ENCODE assay signal across 17 cellular contexts in the genomic region with DNA sequence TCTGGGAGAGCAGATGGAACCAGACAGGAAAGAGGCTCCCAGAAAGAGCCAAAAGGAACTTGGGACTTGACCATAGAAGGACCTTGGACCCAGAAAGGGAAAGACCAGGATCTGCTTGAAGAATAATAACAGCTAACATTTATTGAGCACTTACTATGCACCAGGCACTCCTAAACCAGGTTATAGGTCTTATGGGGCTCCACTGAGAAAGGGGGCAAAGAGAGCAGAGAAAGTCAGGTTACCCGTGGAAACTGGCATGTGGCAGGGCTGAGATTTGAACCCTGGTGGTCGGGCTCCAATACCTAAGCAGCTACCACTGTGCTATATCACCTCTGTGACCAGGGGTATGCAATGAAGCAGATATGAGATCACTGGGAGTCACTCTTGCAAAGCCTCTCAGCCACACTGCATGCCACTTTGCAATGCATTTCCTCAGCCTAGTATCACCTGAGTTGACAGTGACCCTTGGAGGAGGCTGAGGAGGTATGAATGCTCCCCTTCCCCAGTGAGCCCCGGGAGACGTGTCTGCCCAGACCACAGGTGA. TPM values are rescaled to one million over a fixed set of nuclear protein-coding genes. Genes with fewer than 3 reads are reported as not detected.
A peak's percentile ranks its signal among the peaks of the same experiment; 100 is the strongest.
DNase-seq lines count a peak whose midpoint lies in the region; ATAC-seq, FAIRE-seq and TF ChIP-seq lines count a peak whose summit lies in the region.
"Had no signal": no experiment of that assay in that cellular context is flagged by ENCODE, and none has a peak within 500 bp of the region (broad histone marks: within the 10 kb centered on the region; RNA-seq: fewer than 3 reads in every experiment).

No MANE protein-coding gene starts in this region.

- TF ChIP-seq POLR2A in K562 (conservative IDR thresholded peaks at IDR 0.05) = no peak
- TF ChIP-seq POLR2A in H54 (IDR thresholded peaks at IDR 0.05; ENCODE audit: low read depth, low read length) = no peak

- H4K8ac ChIP-seq in mesenchymal stem cell (ENCODE audit: low read length) = peak overlapping the region; percentile 66

- H4K20me1 ChIP-seq in K562 (replicated peaks; ENCODE audit: control insufficient read depth, insufficient read depth, low read length) (no peaks in the 10 kb centered on the region), smooth muscle cell (ENCODE audit: low read depth) (peaks cover 94% of the 10 kb centered on the region)

- H2BK120ac ChIP-seq in mesenchymal stem cell (ENCODE audit: low read depth, low read length) = no peak overlapping the region

- H3F3A ChIP-seq in smooth muscle cell (ENCODE audit: low read depth) = no peaks in the 10 kb centered on the region

- peak overlapping the region in 1 of 2 experiments; percentile 68 for H3K18ac ChIP-seq in mesenchymal stem cell (ENCODE audit: low read depth in 1 of 2, low read length in 2 of 2)

- H3K9me3 Mint-ChIP-seq in Caco-2 (ENCODE audit: unreplicated experiment) = no peaks in the 10 kb centered on the region
- H3K9me3 Mint-ChIP-seq: natural killer cell, WTC11 had no signal

- peaks cover 43% of the 10 kb centered on the region for H3K4me1 Mint-ChIP-seq in Caco-2 (ENCODE audit: low read depth, unreplicated experiment)
- H3K4me1 Mint-ChIP-seq: natural killer cell had no signal

- no TSS peak for BruUV-seq in Caco-2 (replicated peaks; lab: Mats Ljungman, UMichigan)
- BruUV-seq in K562 (replicated peaks; lab: Mats Ljungman, UMichigan) = no TSS peak

- H3K4me1 ChIP-seq in Caco-2 (peaks cover 45% of the 10 kb centered on the region), K562 (replicated peaks in 1 of 2; ENCODE audit: control insufficient read depth in 2 of 2, insufficient read depth in 2 of 2, low read length in 2 of 2) (peaks cover 42 to 61% of the 10 kb centered on the region in 2 experiments), mesenchymal stem cell (ENCODE audit: control insufficient read depth, insufficient read depth, low read depth, low read length) (peaks cover 56% of the 10 kb centered on the region), smooth muscle cell (ENCODE audit: low read depth) (peaks cover 20% of the 10 kb centered on the region)

- FAIRE-seq in K562 (lab: Jason Lieb, UNC) = peak; percentile 29
- FAIRE-seq in H54 (lab: Jason Lieb, UNC) = no peak
- FAIRE-seq: G401.6 had no signal

- H3K27me3 Mint-ChIP-seq in Caco-2 (ENCODE audit: insufficient read depth, unreplicated experiment) = no peaks in the 10 kb centered on the region

- peaks cover 48% of the 10 kb centered on the region for H3K79me1 ChIP-seq in mesenchymal stem cell (replicated peaks; ENCODE audit: low read length, poor library complexity, severe bottlenecking)

- ATAC-seq in K562 (no peak), GM18868 (IDR thresholded peaks at IDR 0.05; ENCODE audit: unreplicated experiment) (no peak), HG03378 (IDR thresholded peaks at IDR 0.05; ENCODE audit: unreplicated experiment) (no peak)
- ATAC-seq: natural killer cell, WTC11 had no signal

- H3K4me2 ChIP-seq in K562 (ENCODE audit: insufficient read depth, low read length) (no peak overlapping the region), mesenchymal stem cell (ENCODE audit: low read length, poor library complexity, severe bottlenecking) (no peak overlapping the region), smooth muscle cell (peak overlapping the region; percentile 59)

- TF ChIP-seq EP300 in K562 (IDR thresholded peaks at IDR 0.05; ENCODE audit: low read length) = no peak

- H3K4me3 ChIP-seq in Caco-2 (ENCODE audit: low read depth, low read length) (no peak overlapping the region), K562 (no peak overlapping the region), mesenchymal stem cell (ENCODE audit: insufficient read depth in 1 of 2, low read depth in 1 of 2, low read length in 2 of 2) (no peak overlapping the region), smooth muscle cell (no peak overlapping the region)
- H3K4me3 ChIP-seq: dorsolateral prefrontal cortex had no signal

- intact Hi-C loops in Caco-2 (cut with micrococcal nuclease; ENCODE audit: unreplicated experiment) (no loop called here), K562 (cut with micrococcal nuclease) (no loop called here)

- no peak for TF ChIP-seq CTCF in Caco-2 (IDR thresholded peaks at IDR 0.05; ENCODE audit: insufficient read depth in 1 of 2, low read depth in 1 of 2, low read length in 1 of 2, severe bottlenecking in 1 of 2, unreplicated experiment in 1 of 2)
- no peak for TF ChIP-seq CTCF in K562 (IDR thresholded peaks at IDR 0.05 in 2 of 3, conservative IDR thresholded peaks at IDR 0.05 in 1 of 3; ENCODE audit: insufficient read depth in 2 of 3, low read depth in 1 of 3, low read length in 3 of 3)
- TF ChIP-seq CTCF in smooth muscle cell (IDR thresholded peaks at IDR 0.05; ENCODE audit: borderline replicate concordance, insufficient read depth, poor library complexity, severe bottlenecking) = no peak

- H3K4me3 Mint-ChIP-seq in Caco-2 (ENCODE audit: unreplicated experiment) = no peak overlapping the region
- H3K4me3 Mint-ChIP-seq: natural killer cell, WTC11 had no signal

- CTCF ChIA-PET in Caco-2 (lab: Charles Lee) = no interaction called here
- CTCF ChIA-PET in K562 (lab: Yijun Ruan, JAX; ENCODE audit: low intra/inter-chr PET ratio) = no interaction called here

- WGBS in K562 (ENCODE audit: insufficient coverage, low coverage, missing lambda C conversion rate) = 79% methylated on average over 4 of the region's 4 CpGs
- whole genome bisulfite sequencing in mesenchymal stem cell = 86% methylated on average over 4 of the region's 4 CpGs
- WGBS in smooth muscle cell (ENCODE audit: low lambda C conversion rate) = 96% methylated on average over 4 of the region's 4 CpGs

- no peaks in the 10 kb centered on the region for H3K27me3 ChIP-seq in Caco-2 (replicated peaks; ENCODE audit: control insufficient read depth, insufficient read depth, low read length)
- H3K27me3 ChIP-seq in K562 (ENCODE audit: control insufficient read depth in 2 of 2, insufficient read depth in 2 of 2, low read length in 2 of 2) = no peaks in the 10 kb centered on the region
- no peaks in the 10 kb centered on the region for H3K27me3 ChIP-seq in mesenchymal stem cell (ENCODE audit: control insufficient read depth in 1 of 2, insufficient read depth in 1 of 2, low read length in 2 of 2)
- no peaks in the 10 kb centered on the region for H3K27me3 ChIP-seq in smooth muscle cell (ENCODE audit: low read depth)
- H3K27me3 ChIP-seq: dorsolateral prefrontal cortex had no signal

- H2BK12ac ChIP-seq in mesenchymal stem cell (ENCODE audit: low read length in 2 of 2) = peak overlapping the region in 1 of 2 experiments; percentile 80

- no peaks in the 10 kb centered on the region for H3K9me3 ChIP-seq in Caco-2
- no peaks in the 10 kb centered on the region; the same call in 1 of the 2 replicates for H3K9me3 ChIP-seq in K562 (replicated peaks; ENCODE audit: control insufficient read depth, insufficient read depth, low read depth, low read length)
- H3K9me3 ChIP-seq in mesenchymal stem cell (ENCODE audit: control insufficient read depth, low read length) = no peaks in the 10 kb centered on the region
- no peaks in the 10 kb centered on the region for H3K9me3 ChIP-seq in smooth muscle cell (replicated peaks; ENCODE audit: low read depth)

- H3K27ac ChIP-seq in K562 (ENCODE audit: extremely low read depth, low read depth, low read length) (peak overlapping the region; percentile 6; the same call in 2 of the 3 replicates), mesenchymal stem cell (ENCODE audit: low read length, poor library complexity, severe bottlenecking) (no peak overlapping the region), smooth muscle cell (ENCODE audit: low read depth) (peak overlapping the region; percentile 82)
- H3K27ac ChIP-seq: dorsolateral prefrontal cortex had no signal

- H2AK5ac ChIP-seq in mesenchymal stem cell (ENCODE audit: low read length, severe bottlenecking) = no peak overlapping the region

- in situ Hi-C loops in K562 (cut with MboI) = no loop called here

- peak overlapping the region; percentile 39 for H3K27ac Mint-ChIP-seq in Caco-2 (ENCODE audit: unreplicated experiment)
- H3K27ac Mint-ChIP-seq: natural killer cell had no signal

- POLR2A ChIA-PET in Caco-2 (lab: Charles Lee) (no interaction called here), K562 (lab: Yijun Ruan, JAX) (interaction anchor here (0.7 to 3.0 kb wide), 3 partner anchors 12 to 80 kb away, joined by 3 to 17 read pairs (median 3); no protein-coding TSS in a partner anchor)

- peaks cover 46% of the 10 kb centered on the region for H3K36me3 Mint-ChIP-seq in Caco-2 (ENCODE audit: insufficient read depth, unreplicated experiment)
- H3K36me3 Mint-ChIP-seq: natural killer cell had no signal

- H3K14ac ChIP-seq in mesenchymal stem cell (ENCODE audit: low read length in 2 of 2) = no peak overlapping the region

- H3K9me1 ChIP-seq in K562 (ENCODE audit: control insufficient read depth, insufficient read depth, low read length) = no peaks in the 10 kb centered on the region

- H3K36me3 ChIP-seq in Caco-2 (ENCODE audit: control insufficient read depth, insufficient read depth, low read length) (peaks cover 3% of the 10 kb centered on the region), K562 (ENCODE audit: control insufficient read depth, insufficient read depth, low read length) (peaks cover 58% of the 10 kb centered on the region; the same call in 2 of the 3 replicates), mesenchymal stem cell (ENCODE audit: control insufficient read depth in 1 of 2, insufficient read depth in 2 of 2, low read depth in 1 of 2, low read length in 2 of 2) (peaks cover 27 to 64% of the 10 kb centered on the region in 2 experiments), smooth muscle cell (ENCODE audit: low read depth) (no peaks in the 10 kb centered on the region)

- TF ChIP-seq RAD21 in K562 (CRISPR knock-in tag; conservative IDR thresholded peaks at IDR 0.05 in 1 of 2, IDR thresholded peaks at IDR 0.05 in 1 of 2) = no peak

- H2BK15ac ChIP-seq in mesenchymal stem cell (ENCODE audit: low read depth, poor library complexity, severe bottlenecking) = no peak overlapping the region

- peak overlapping the region in 1 of 2 experiments; percentile 82; a peak in 2 of 4 replicates for H3K9ac ChIP-seq in K562 (ENCODE audit: insufficient read depth in 1 of 2, low read depth in 2 of 2, low read length in 2 of 2)
- H3K9ac ChIP-seq in mesenchymal stem cell (ENCODE audit: low read length) = peak overlapping the region; percentile 46
- no peak overlapping the region for H3K9ac ChIP-seq in smooth muscle cell (ENCODE audit: low read depth)

- peak overlapping the region; percentile 52 for H4K91ac ChIP-seq in mesenchymal stem cell (ENCODE audit: low read length)

- H2AFZ ChIP-seq in K562 (ENCODE audit: low read depth, low read length) (no peak overlapping the region), mesenchymal stem cell (ENCODE audit: low read depth, low read length) (no peak overlapping the region), smooth muscle cell (ENCODE audit: low read depth) (no peak overlapping the region)

- no peak overlapping the region for H2BK5ac ChIP-seq in mesenchymal stem cell (ENCODE audit: low read depth, low read length, poor library complexity, severe bottlenecking)

- H3K79me2 ChIP-seq in K562 (ENCODE audit: control insufficient read depth, insufficient read depth, low read length) (peaks cover 40% of the 10 kb centered on the region), smooth muscle cell (ENCODE audit: low read depth) (peaks cover 5% of the 10 kb centered on the region)

- no peak overlapping the region for H3K4ac ChIP-seq in mesenchymal stem cell (ENCODE audit: low read depth in 1 of 2, low read length in 2 of 2)

- no peak for DNase-seq in Caco-2
- DNase-seq in K562 (ENCODE audit: extremely low read depth in 1 of 4, low spot score in 3 of 4) = no peak
- DNase-seq in mesenchymal stem cell = no peak
- DNase-seq in smooth muscle cell (lab: John Stamatoyannopoulos, UW; ENCODE audit: unreplicated experiment) = no peak
- no peak for DNase-seq in NCI-H1417 treated with DMSO at 0.1 percent for 48 hours (lab: John Stamatoyannopoulos, UW)
- DNase-seq in H54 (ENCODE audit: insufficient read length, low spot score) = no peak
- DNase-seq: activated effector memory CD4-positive, alpha-beta T cell treated with Interleukin-2 at 50 U/mL for 16 hours; anterior cingulate cortex; dorsolateral prefrontal cortex; HCEC 1CT; MV-4-11; natural killer cell; NCI-H774 had no signal

- no peak overlapping the region for H3K23ac ChIP-seq in mesenchymal stem cell (ENCODE audit: low read length in 2 of 2)

RNA-seq across cellular contexts. Expression of a gene that starts 37.8 kb away (rescaled TPM):
- total RNA-seq in Caco-2 (2022) = 234 and 237 TPM in 2 replicates
- total RNA-seq in K562 (2011; cell fraction: chromatin; rRNA removed; ENCODE audit: low replicate concordance) = 232 and 574 TPM in 2 replicates
- 235 and 282 TPM in 2 replicates for total RNA-seq in K562 (2011; cell fraction: nucleolus; rRNA removed)
- 178 and 183 TPM in 2 replicates for total RNA-seq in K562 (2011; cell fraction: nucleoplasm; rRNA removed)
- 21.0 and 31.3 TPM in 2 replicates for total RNA-seq in K562 (2014; rRNA removed)
- total RNA-seq in K562 (2014; rRNA removed; fragmentation: Illumina TruSeq; extraction: Trizol) = 11.4 and 15.7 TPM in 2 replicates
- 13.7 and 17.1 TPM in 2 replicates for total RNA-seq in K562 (2015; rRNA removed; fragmentation: Illumina TruSeq; extraction: Trizol)
- 139 and 160 TPM in 2 replicates for total RNA-seq in K562 (2021)
- polyA plus RNA-seq in K562 (2011; rRNA removed) = 9.9 and 20.6 TPM in 2 replicates
- 14.0 and 24.0 TPM in 2 replicates for polyA plus RNA-seq in K562 (2011; cell fraction: cytosol; rRNA removed)
- polyA plus RNA-seq in K562 (2011; cell fraction: nucleus; rRNA removed) = 101 and 113 TPM in 2 replicates
- 55.2 and 134 TPM in 2 replicates for polyA plus RNA-seq in K562 (2012)
- polyA plus RNA-seq in K562 (2014; fragmentation: Illumina TruSeq; extraction: Trizol) = 30.9 and 52.3 TPM in 2 replicates
- under 1 TPM; 0.14 to 0.86 TPM for polyA plus RNA-seq in K562 (2014; fragmentation: Nextera tagmentation; extraction: Ambion mirVana)
- 29.9 and 34.2 TPM in 2 replicates for polyA plus RNA-seq in K562 (2014; rRNA removed)
- polyA minus RNA-seq in K562 (2011; rRNA and poly(A)+ RNA removed) = 23.2 and 36.8 TPM in 2 replicates
- polyA minus RNA-seq in K562 (2011; cell fraction: cytosol; rRNA and poly(A)+ RNA removed) = 58.5 and 103 TPM in 2 replicates
- polyA minus RNA-seq in K562 (2011; cell fraction: nucleus; rRNA and poly(A)+ RNA removed) = 67.2 and 102 TPM in 2 replicates
- 26.3 TPM for polyA plus RNA-seq in mesenchymal stem cell (2013, experiment 1 of 2)
- 21.0 TPM for polyA plus RNA-seq in mesenchymal stem cell (2013, experiment 2 of 2)
- total RNA-seq in smooth muscle cell = 26.4 and 40.7 TPM in 2 replicates
- polyA plus RNA-seq in smooth muscle cell = 46.7 and 55.4 TPM in 2 replicates
